Comparison of ENCODE assay signal across 23 cellular contexts in genomic region chr6:168041928-168042327, GRCh38. TPM values are rescaled to one million over a fixed set of nuclear protein-coding genes. Genes with fewer than 3 reads are reported as not detected.
A peak's percentile ranks its signal among the peaks of the same experiment; 100 is the strongest.
DNase-seq lines count a peak whose midpoint lies in the region; ATAC-seq and TF ChIP-seq lines count a peak whose summit lies in the region.
"Had no signal": no experiment of that assay in that cellular context is flagged by ENCODE, and none has a peak within 500 bp of the region (broad histone marks: within the 10 kb centered on the region; RNA-seq: fewer than 3 reads in every experiment).

No MANE protein-coding gene starts in this region.

- no peaks in the 10 kb centered on the region for H4K20me1 ChIP-seq in BLaER1
- H4K20me1 ChIP-seq in osteoblast (ENCODE audit: insufficient read depth, low read length) = no peaks in the 10 kb centered on the region

- H3K4me2 ChIP-seq in BLaER1 = peak overlapping the region; percentile 87
- no peak overlapping the region for H3K4me2 ChIP-seq in osteoblast (ENCODE audit: insufficient read depth, low read length)
- H3K4me2 ChIP-seq: GM23338 had no signal

- H3K4me3 ChIP-seq in BLaER1 = peak overlapping the region; percentile 17
- no peak overlapping the region for H3K4me3 ChIP-seq in RWPE2 (ENCODE audit: severe bottlenecking)
- H3K4me3 ChIP-seq in osteoblast (ENCODE audit: insufficient read depth, low read length) = no peak overlapping the region
- H3K4me3 ChIP-seq: GM12878, GM23338, SJSA1 had no signal

- H3K36me3 ChIP-seq in BLaER1 (0 out of 2 replicates have a peak, but pooled peaks cover 7% of the 10 kb centered on the region), RWPE2 (ENCODE audit: low read depth) (no peaks in the 10 kb centered on the region), osteoblast (ENCODE audit: insufficient read depth, low read length) (no peaks in the 10 kb centered on the region)
- H3K36me3 ChIP-seq: SJSA1 had no signal

- TF ChIP-seq CTCF in RWPE2 (IDR thresholded peaks at IDR 0.05; ENCODE audit: poor library complexity, severe bottlenecking) (no peak), osteoblast (IDR thresholded peaks at IDR 0.05; ENCODE audit: extremely low read depth, low read depth, low read length) (no peak)

- H2AFZ ChIP-seq in osteoblast (ENCODE audit: low read length) = no peak overlapping the region
- H2AFZ ChIP-seq: GM23338 had no signal

- peaks cover 62% of the 10 kb centered on the region for H3K4me1 ChIP-seq in BLaER1
- no peaks in the 10 kb centered on the region for H3K4me1 ChIP-seq in RWPE2 (ENCODE audit: insufficient read depth, poor library complexity, severe bottlenecking)
- no peaks in the 10 kb centered on the region for H3K4me1 ChIP-seq in osteoblast (ENCODE audit: insufficient read depth, low read length)
- H3K4me1 ChIP-seq: SJSA1 had no signal

- no peaks in the 10 kb centered on the region for H3K79me2 ChIP-seq in osteoblast (ENCODE audit: insufficient read depth, low read length)

- H3K27me3 ChIP-seq in BLaER1 (no peaks in the 10 kb centered on the region), RWPE2 (ENCODE audit: insufficient read depth, poor library complexity, severe bottlenecking) (no peaks in the 10 kb centered on the region), osteoblast (ENCODE audit: insufficient read depth, low read length) (no peaks in the 10 kb centered on the region)
- H3K27me3 ChIP-seq: SJSA1 had no signal

- peaks cover 39% of the 10 kb centered on the region for H3K9me3 ChIP-seq in BLaER1
- H3K9me3 ChIP-seq in RWPE2 (ENCODE audit: severe bottlenecking) = peaks cover 4% of the 10 kb centered on the region
- H3K9me3 ChIP-seq in osteoblast (ENCODE audit: low read depth, low read length) = peaks cover 13% of the 10 kb centered on the region
- H3K9me3 ChIP-seq: SJSA1 had no signal

- peak overlapping the region; percentile 57; the same call in 1 of the 2 replicates for H3K27ac ChIP-seq in BLaER1
- H3K27ac ChIP-seq in RWPE2 (ENCODE audit: poor library complexity, severe bottlenecking) = no peak overlapping the region
- H3K27ac ChIP-seq in osteoblast (ENCODE audit: low read depth, low read length) = no peak overlapping the region
- H3K27ac ChIP-seq: 22Rv1, RWPE1, SJSA1 had no signal

- DNase-seq in NCI-H2171 treated with DMSO at 0.1 percent for 48 hours (lab: John Stamatoyannopoulos, UW) = peak; percentile 31
- no peak for DNase-seq in NCI-H2171 (lab: John Stamatoyannopoulos, UW)
- DNase-seq in RWPE2 (ENCODE audit: low spot score) = peak; percentile 47
- peak; percentile 55 for DNase-seq in osteoblast (ENCODE audit: insufficient read length, low spot score, missing footprints)
- DNase-seq in MV-4-11 (lab: John Stamatoyannopoulos, UW) = no peak
- DNase-seq: CD4-positive, alpha-beta memory T cell; DMS153; GF-D8; KG1; NCI-H1694 treated with DMSO at 0.1 percent for 48 hours; NCI-H2107; NCI-H345; NCI-H524 treated with DMSO at 0.1 percent for 48 hours; PC-3 had no signal

- no peak for ATAC-seq in RWPE2 (ENCODE audit: low read depth)
- no peak for ATAC-seq in HG02610 (IDR thresholded peaks at IDR 0.05; ENCODE audit: unreplicated experiment)
- no peak for ATAC-seq in GM21381 (IDR thresholded peaks at IDR 0.05; ENCODE audit: unreplicated experiment)
- ATAC-seq: GM12878, GM23338, PC-3 had no signal

- peak overlapping the region; percentile 26; the same call in 1 of the 2 replicates for H3K9ac ChIP-seq in BLaER1

RNA-seq across cellular contexts. Expression of gene FRMD1, which starts 37.1 kb away (rescaled TPM):
- under 0.01 TPM in 2 replicates for total RNA-seq in osteoblast
- total RNA-seq: B cell; CD4-positive, alpha-beta memory T cell; GM12878; PC-3; SJSA1 had no signal

RNA-seq across cellular contexts. Expression of gene KIF25, which starts 44.5 kb away (rescaled TPM):
- not detected in 2 replicates for total RNA-seq in osteoblast
- total RNA-seq: B cell; CD4-positive, alpha-beta memory T cell; GM12878; PC-3; SJSA1 had no signal

Comparison
In these comparisons a context has a peak if more than half of its experiments do, and no peak if none do; other contexts are left out.
1. DNase-seq: peak in NCI-H2171 treated with DMSO at 0.1 percent for 48 hours (single experiment), RWPE2 (single experiment) and osteoblast (single experiment); none in NCI-H2171 (single experiment) and MV-4-11 (single experiment).